7 cellular contexts compared by ENCODE assay signal in genomic region chr2:190279256-190280134, GRCh38. TPM values are rescaled to one million over a fixed set of nuclear protein-coding genes. Genes with fewer than 3 reads are reported as not detected.
DNase-seq lines count a peak whose midpoint lies in the region; FAIRE-seq and TF ChIP-seq lines count a peak whose summit lies in the region.
"Not testable (repeated sequence)": the region's sequence is repeated elsewhere in the genome, so short reads cannot be mapped to it uniquely, and the experiment has no call there.

No MANE protein-coding gene starts in this region.

- not testable (repeated sequence) for H3K79me2 ChIP-seq in PC-9 (ENCODE audit: low read depth); hepatocyte

- not testable (repeated sequence) for H3K9ac ChIP-seq in endodermal cell (ENCODE audit: extremely low read depth, low read length, poor library complexity, severe bottlenecking)

- H3K4me3 ChIP-seq in PC-9; endodermal cell (ENCODE audit: low read length); hepatocyte; thymus (ENCODE audit: low read length): not testable (repeated sequence)

- H3K27ac ChIP-seq in PC-9; endodermal cell (ENCODE audit: low read depth, low read length): not testable (repeated sequence)
- peak overlapping the region; percentile 20 for H3K27ac ChIP-seq in hepatocyte
- peak overlapping the region; percentile 18 for H3K27ac ChIP-seq in thymus (ENCODE audit: low read depth)

- H3K27me3 Mint-ChIP-seq in endodermal cell (ENCODE audit: insufficient read depth); nephron progenitor cell (ENCODE audit: low read depth, poor library complexity): not testable (repeated sequence)

- H3K27me3 ChIP-seq in PC-9 (ENCODE audit: insufficient read depth, low read depth); endodermal cell (ENCODE audit: control insufficient read depth, insufficient read depth, low read length, poor library complexity, severe bottlenecking); hepatocyte; thymus (ENCODE audit: control insufficient read depth, insufficient read depth): not testable (repeated sequence)

- TF ChIP-seq POLR2A in GM12891 (IDR thresholded peaks at IDR 0.05; ENCODE audit: low read depth, low read length): not testable (repeated sequence)

- H3F3A ChIP-seq in PC-9 (ENCODE audit: insufficient read depth, low read depth): not testable (repeated sequence)

- intact Hi-C loops in PC-9 (cut with micrococcal nuclease; ENCODE audit: unreplicated experiment): loop anchor here (5.0 kb wide), 1 partner anchor 192 kb away; no protein-coding TSS in a partner anchor

- WGBS in endodermal cell (ENCODE audit: insufficient coverage in 1 of 2, insufficient read length in 1 of 2), 2 experiments: 88 to 94% methylated on average over 11 to 12 of the region's 12 CpGs
- 86% methylated on average over 12 of the region's 12 CpGs for WGBS in hepatocyte (ENCODE audit: low lambda C conversion rate, missing lambda C conversion rate)
- 88% methylated on average over 12 of the region's 12 CpGs for WGBS in thymus

- H3K4me1 ChIP-seq in PC-9 (replicated peaks; ENCODE audit: insufficient read depth); endodermal cell (ENCODE audit: control insufficient read depth, insufficient read depth, low read length); hepatocyte (ENCODE audit: insufficient read depth); thymus (ENCODE audit: control insufficient read depth, insufficient read depth, low read length): not testable (repeated sequence)

- H3K36me3 Mint-ChIP-seq in endodermal cell (ENCODE audit: low read depth): peaks cover 65% of the 10 kb centered on the region
- peaks cover 84% of the 10 kb centered on the region for H3K36me3 Mint-ChIP-seq in nephron progenitor cell (ENCODE audit: low read depth)

- not testable (repeated sequence) for H3K9me3 Mint-ChIP-seq in endodermal cell
- peaks cover 10% of the 10 kb centered on the region for H3K9me3 Mint-ChIP-seq in nephron progenitor cell

- H3K4me1 Mint-ChIP-seq in endodermal cell, nephron progenitor cell: not testable (repeated sequence)

- H3K36me3 ChIP-seq in PC-9 (ENCODE audit: low read depth); hepatocyte (replicated peaks; ENCODE audit: insufficient read depth, low read depth); thymus (ENCODE audit: control insufficient read depth, insufficient read depth): not testable (repeated sequence)
- peaks cover 46% of the 10 kb centered on the region for H3K36me3 ChIP-seq in endodermal cell (ENCODE audit: control insufficient read depth, insufficient read depth, low read length)

- TSS peak; percentile 52 for BruUV-seq in PC-9 (replicated peaks; lab: Mats Ljungman, UMichigan)

- H3K9me2 ChIP-seq in PC-9 (ENCODE audit: insufficient read depth); hepatocyte (replicated peaks; ENCODE audit: insufficient read depth): not testable (repeated sequence)

- DNase-seq in GM12891 (ENCODE audit: insufficient read length, low spot score); PC-9; endodermal cell; hepatocyte (ENCODE audit: low spot score); nephron progenitor cell: not testable (repeated sequence)
- peak; percentile 26 for DNase-seq in astrocyte of the hippocampus (ENCODE audit: low read depth, low spot score)

- not testable (repeated sequence) for H3K9me3 ChIP-seq in PC-9 (ENCODE audit: insufficient read depth, low read depth); hepatocyte (ENCODE audit: low read depth); thymus (ENCODE audit: control insufficient read depth)
- peaks cover 24% of the 10 kb centered on the region for H3K9me3 ChIP-seq in endodermal cell (ENCODE audit: control insufficient read depth, low read length)

- not testable (repeated sequence) for H3K4me3 Mint-ChIP-seq in endodermal cell, nephron progenitor cell

- FAIRE-seq in GM12891 (lab: Jason Lieb, UNC): peak; percentile 26

- H3K27ac Mint-ChIP-seq in endodermal cell (peak overlapping the region; percentile 78), nephron progenitor cell (peak overlapping the region; percentile 59)

- H4K20me1 ChIP-seq in PC-9 (ENCODE audit: insufficient read depth); hepatocyte (ENCODE audit: insufficient read depth, poor library complexity, severe bottlenecking): not testable (repeated sequence)

- POLR2A ChIA-PET in PC-9 (lab: Charles Lee; ENCODE audit: unreplicated experiment): interaction anchor here (0.6 kb wide), 1 partner anchor 166 kb away, joined by 3 read pairs; no protein-coding TSS in a partner anchor

- CTCF ChIA-PET in PC-9 (lab: Charles Lee): interaction anchor here (0.5 kb wide), 1 partner anchor 205 kb away, joined by 3 read pairs; no protein-coding TSS in a partner anchor

- H2AFZ ChIP-seq in PC-9, hepatocyte: not testable (repeated sequence)

- not testable (repeated sequence) for TF ChIP-seq CTCF in PC-9 (conservative IDR thresholded peaks at IDR 0.05); endodermal cell (conservative IDR thresholded peaks at IDR 0.05); hepatocyte (IDR thresholded peaks at IDR 0.05; ENCODE audit: poor library complexity); nephron progenitor cell (IDR thresholded peaks at IDR 0.05)

- H3K4me2 ChIP-seq in PC-9, hepatocyte: not testable (repeated sequence)

RNA-seq across cellular contexts. Expression of gene HIBCH, which starts 40.1 kb away (rescaled TPM):
- polyA plus RNA-seq in GM12891 (2012; ENCODE audit: low read depth, missing spikeins): 22.8 TPM
- total RNA-seq in PC-9 (2021): 14.7 and 17.4 TPM in 2 replicates
- 10 to 100 TPM; 30.8 to 46.7 TPM for total RNA-seq in endodermal cell
- polyA plus RNA-seq in endodermal cell (2013, experiment 1 of 2): 32.6 TPM
- 33.6 TPM for polyA plus RNA-seq in endodermal cell (2013, experiment 2 of 2)
- total RNA-seq in hepatocyte: 30.9 and 34.6 TPM in 2 replicates
- 55.9 and 57.0 TPM in 2 replicates for polyA plus RNA-seq in hepatocyte
- polyA plus RNA-seq in thymus: 31.3 TPM
